Comparison of ENCODE assay signal across 17 cellular contexts in the genomic region with DNA sequence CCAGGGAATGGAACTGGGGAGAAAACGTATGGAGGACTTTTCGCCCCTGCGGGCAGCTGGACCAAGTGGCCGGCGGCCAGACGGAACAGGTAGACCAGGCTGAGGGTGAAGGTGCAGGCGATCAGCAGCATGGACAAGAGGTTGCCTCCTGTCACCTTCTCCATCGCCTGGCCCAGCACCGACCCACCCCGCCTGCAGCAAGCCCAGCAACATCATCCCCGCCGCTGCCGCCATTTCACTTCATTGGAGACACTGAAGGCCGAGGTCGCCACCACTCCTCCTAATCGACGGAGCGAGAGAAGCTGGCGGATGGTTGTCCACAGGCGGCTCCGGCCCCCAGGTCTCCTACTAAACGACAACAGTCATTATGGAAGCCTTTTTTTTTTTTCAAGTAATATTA. TPM values are rescaled to one million over a fixed set of nuclear protein-coding genes. Genes with fewer than 3 reads are reported as not detected.
DNase-seq lines count a peak whose midpoint lies in the region; ATAC-seq and TF ChIP-seq lines count a peak whose summit lies in the region.
"Had no signal": no experiment of that assay in that cellular context is flagged by ENCODE, and none has a peak within 500 bp of the region (broad histone marks: within the 10 kb centered on the region; RNA-seq: fewer than 3 reads in every experiment).

No MANE protein-coding gene starts in this region.

- H3K4me1 ChIP-seq in mesenchymal stem cell (ENCODE audit: control insufficient read depth, insufficient read depth, low read depth, low read length) (peaks cover 2% of the 10 kb centered on the region), spleen (peaks cover 0 to 12% (median 7%) of the 10 kb centered on the region in 6 donors), stomach (peaks cover 0 to 8% (median 0%) of the 10 kb centered on the region in 4 donors)

- H3K4ac ChIP-seq in mesenchymal stem cell (ENCODE audit: low read depth in 1 of 2, low read length in 2 of 2), result no peak overlapping the region

- no peak overlapping the region for H2BK5ac ChIP-seq in mesenchymal stem cell (ENCODE audit: low read depth, low read length, poor library complexity, severe bottlenecking)

- H3K9me3 ChIP-seq in mesenchymal stem cell (ENCODE audit: control insufficient read depth, low read length), result no peaks in the 10 kb centered on the region
- H3K9me3 ChIP-seq in spleen, result no peaks in the 10 kb centered on the region
- no peaks in the 10 kb centered on the region for H3K9me3 ChIP-seq in stomach
- H3K9me3 ChIP-seq: A549, Caco-2 had no signal

- TF ChIP-seq POLR2A in spleen (IDR thresholded peaks at IDR 0.05) (no peak), stomach (IDR thresholded peaks at IDR 0.05) (no peak)

- H2BK120ac ChIP-seq in mesenchymal stem cell (ENCODE audit: low read depth, low read length), result no peak overlapping the region

- H3K79me1 ChIP-seq in mesenchymal stem cell (replicated peaks; ENCODE audit: low read length, poor library complexity, severe bottlenecking), result no peaks in the 10 kb centered on the region

- H2AK5ac ChIP-seq in mesenchymal stem cell (ENCODE audit: low read length, severe bottlenecking), result no peak overlapping the region

- no peak overlapping the region for H3K4me2 ChIP-seq in mesenchymal stem cell (ENCODE audit: low read length, poor library complexity, severe bottlenecking)
- H3K4me2 ChIP-seq: A549; BLaER1 treated with 17β-estradiol and CSF1 and Interleukin-3, amounts not matched to agents 10 nM and 100 nM had no signal

- H3K27me3 ChIP-seq in mesenchymal stem cell (ENCODE audit: control insufficient read depth in 1 of 2, insufficient read depth in 1 of 2, low read length in 2 of 2), result no peaks in the 10 kb centered on the region
- H3K27me3 ChIP-seq in spleen (replicated peaks in 1 of 7), result no peaks in the 10 kb centered on the region
- peaks cover 0 to 8% (median 3%) of the 10 kb centered on the region in 3 donors for H3K27me3 ChIP-seq in stomach

- H3K9ac ChIP-seq in mesenchymal stem cell (ENCODE audit: low read length), result no peak overlapping the region
- H3K9ac ChIP-seq: BLaER1 treated with 17β-estradiol and CSF1 and Interleukin-3, amounts not matched to agents 10 nM and 100 nM had no signal

- H4K91ac ChIP-seq in mesenchymal stem cell (ENCODE audit: low read length), result peak overlapping the region; percentile 56

- H2AFZ ChIP-seq in mesenchymal stem cell (ENCODE audit: low read depth, low read length), result no peak overlapping the region

- H2BK12ac ChIP-seq in mesenchymal stem cell (ENCODE audit: low read length in 2 of 2), result peak overlapping the region in 1 of 2 experiments; percentile 15

- no peak overlapping the region for H2BK15ac ChIP-seq in mesenchymal stem cell (ENCODE audit: low read depth, poor library complexity, severe bottlenecking)

- H3K14ac ChIP-seq in mesenchymal stem cell (ENCODE audit: low read length in 2 of 2), result no peak overlapping the region

- no peak overlapping the region for H3K27ac ChIP-seq in mesenchymal stem cell (ENCODE audit: low read length, poor library complexity, severe bottlenecking)
- no peak overlapping the region for H3K27ac ChIP-seq in spleen
- no peak overlapping the region for H3K27ac ChIP-seq in stomach
- H3K27ac ChIP-seq: 22Rv1; A549; BLaER1 treated with 17β-estradiol and CSF1 and Interleukin-3, amounts not matched to agents 10 nM and 100 nM; C4-2B had no signal

- H3K23ac ChIP-seq in mesenchymal stem cell (ENCODE audit: low read length in 2 of 2), result no peak overlapping the region

- WGBS in mesenchymal stem cell, result 94% methylated on average over 19 of the region's 22 CpGs
- WGBS in spleen, 5 donors, result 94 to 97% (median 97%) methylated on average over 22 of the region's 22 CpGs
- 90 to 97% (median 96%) methylated on average over 22 of the region's 22 CpGs for WGBS in stomach, 5 donors

- DNase-seq in activated gamma-delta T cell (lab: John Stamatoyannopoulos, UW) (peak; percentile 8), activated gamma-delta T cell treated with Interleukin-2 at 50 U/mL for 16 hours (no peak), mesenchymal stem cell (no peak), spleen (peak; percentile 71), stomach (no peak)
- DNase-seq: AML-193; Caco-2; Calu3; CD4-positive, alpha-beta T cell; CD8-positive, alpha-beta T cell; DMS79 treated with DMSO at 0.1 percent for 48 hours had no signal

- H3K18ac ChIP-seq in mesenchymal stem cell (ENCODE audit: low read depth in 1 of 2, low read length in 2 of 2), result no peak overlapping the region

- no peak for TF ChIP-seq EP300 in stomach (IDR thresholded peaks at IDR 0.05)

- H3K36me3 ChIP-seq in mesenchymal stem cell (ENCODE audit: control insufficient read depth in 1 of 2, insufficient read depth in 2 of 2, low read depth in 1 of 2, low read length in 2 of 2) (no peaks in the 10 kb centered on the region), spleen (no peaks in the 10 kb centered on the region), stomach (no peaks in the 10 kb centered on the region)
- H3K36me3 ChIP-seq: BLaER1 treated with 17β-estradiol and CSF1 and Interleukin-3, amounts not matched to agents 10 nM and 100 nM had no signal

- ATAC-seq in HG03442 (IDR thresholded peaks at IDR 0.05; ENCODE audit: unreplicated experiment), result no peak
- ATAC-seq: A549; CD8-positive, alpha-beta T cell; GM12878 had no signal

- intact Hi-C loops in spleen (cut with DNase I; ENCODE audit: low total_unique reads), result no loop called here
- intact Hi-C loops in stomach (cut with DNase I; ENCODE audit: low total_unique reads), result no loop called here

- no peak overlapping the region for H4K8ac ChIP-seq in mesenchymal stem cell (ENCODE audit: low read length)

- H3K4me3 ChIP-seq in mesenchymal stem cell (ENCODE audit: insufficient read depth in 1 of 2, low read depth in 1 of 2, low read length in 2 of 2) (no peak overlapping the region), spleen (no peak overlapping the region), stomach (no peak overlapping the region)
- H3K4me3 ChIP-seq: A549; BLaER1 treated with 17β-estradiol and CSF1 and Interleukin-3, amounts not matched to agents 10 nM and 100 nM; GM12878 had no signal

- TF ChIP-seq CTCF in spleen (IDR thresholded peaks at IDR 0.05 in 8 of 11, conservative IDR thresholded peaks at IDR 0.05 in 3 of 11) (no peak), stomach (IDR thresholded peaks at IDR 0.05) (no peak)

RNA-seq across cellular contexts. Expression of a gene that starts 5.0 kb away (rescaled TPM):
- 8.0 TPM for polyA plus RNA-seq in mesenchymal stem cell (2013, experiment 1 of 2)
- polyA plus RNA-seq in mesenchymal stem cell (2013, experiment 2 of 2), result 8.9 TPM
- 10 to 100 TPM; 15.2 to 41.0 (median 31.0) TPM for total RNA-seq in spleen
- 10 to 100 TPM; 10.0 to 15.4 (median 10.5) TPM for polyA plus RNA-seq in spleen
- total RNA-seq in stomach, result 10 to 100 TPM in 3 of 5 donors, 1 to 10 TPM in 2; 5.3 to 44.3 (median 14.2) TPM
- polyA plus RNA-seq in stomach, result 1 to 10 TPM; 2.3 to 4.8 (median 3.4) TPM

Comparison
In these comparisons a context has a peak if more than half of its experiments do, and no peak if none do; other contexts are left out.
1. DNase-seq: peak in activated gamma-delta T cell (single experiment) and spleen (single experiment); none in activated gamma-delta T cell treated with Interleukin-2 at 50 U/mL for 16 hours (single experiment), mesenchymal stem cell (single experiment) and stomach (single experiment).